ENCODE assay signal across 1 cellular context in genomic region chr13:102726430-102726829, GRCh38.
TF ChIP-seq lines count a peak whose summit lies in the region.

No MANE protein-coding gene starts in this region.

TF ChIP-seq in HCT116, 20 proteins besides CTCF, POLR2A, EP300 and RAD21 (continued from another document):
- no peak for TF ChIP-seq REST (IDR thresholded peaks at IDR 0.05; ENCODE audit: low read depth)
